Comparison of ENCODE assay signal across 8 cellular contexts in genomic region chr15:45162771-45163507, GRCh38. TPM values are rescaled to one million over a fixed set of nuclear protein-coding genes. Genes with fewer than 3 reads are reported as not detected.
DNase-seq lines count a peak whose midpoint lies in the region; ATAC-seq and TF ChIP-seq lines count a peak whose summit lies in the region.

No MANE protein-coding gene starts in this region.

- H3K27ac Mint-ChIP-seq in T-helper 17 cell, result peak overlapping the region; percentile 4

- H3K9me3 ChIP-seq in T-helper 17 cell (ENCODE audit: control insufficient read depth, low read length, poor library complexity, severe bottlenecking) (no peaks in the 10 kb centered on the region), right cardiac atrium (ENCODE audit: control insufficient read depth, low read length) (no peaks in the 10 kb centered on the region)

- H3K27me3 Mint-ChIP-seq in T-helper 17 cell, result no peaks in the 10 kb centered on the region

- TF ChIP-seq CTCF in astrocyte of the cerebellum (IDR thresholded peaks at IDR 0.05; ENCODE audit: low read depth, low read length, missing control alignments), result peak; percentile 94

- in situ Hi-C loops in astrocyte of the cerebellum (cut with HindIII; ENCODE audit: low sequenced_read_pairs), result loop anchor here (10.0 kb wide), 1 partner anchor 242 kb away; a partner anchor contains a TSS

- H3K36me3 Mint-ChIP-seq in T-helper 17 cell (ENCODE audit: low read depth), result no peaks in the 10 kb centered on the region

- H3K4me3 Mint-ChIP-seq in T-helper 17 cell, result no peak overlapping the region

- no peak overlapping the region for H3K27ac ChIP-seq in right cardiac atrium (ENCODE audit: low read length)

- peaks cover 22% of the 10 kb centered on the region for H3K4me1 Mint-ChIP-seq in T-helper 17 cell

- H3K4me3 ChIP-seq in astrocyte of the cerebellum (ENCODE audit: low read depth, low read length) (no peak overlapping the region), right cardiac atrium (ENCODE audit: low read length) (no peak overlapping the region)

- ATAC-seq in GM21786 (IDR thresholded peaks at IDR 0.05; ENCODE audit: unreplicated experiment), result peak; percentile 40
- peak; percentile 33 for ATAC-seq in T-helper 17 cell
- ATAC-seq in right cardiac atrium, result peak; percentile 59 to 66
- ATAC-seq in sciatic nerve, result peak; percentile 75
- no peak for ATAC-seq in GM18870 (IDR thresholded peaks at IDR 0.05; ENCODE audit: unreplicated experiment)

- H3K4me1 ChIP-seq in right cardiac atrium (ENCODE audit: control insufficient read depth, insufficient read depth, low read length), result no peaks in the 10 kb centered on the region

- no peaks in the 10 kb centered on the region for H3K27me3 ChIP-seq in right cardiac atrium (ENCODE audit: control insufficient read depth, insufficient read depth)

- 5% methylated on average over 7 of the region's 7 CpGs for WGBS in right cardiac atrium

- DNase-seq in C1 segment of cervical spinal cord (lab: John Stamatoyannopoulos, UW) (peak in 12 of 14 donors; percentile 38 to 83 (median 63)), NCI-H1694 (lab: John Stamatoyannopoulos, UW) (peak; percentile 84), T-helper 17 cell (peak; percentile 26 to 43 (median 38)), astrocyte of the cerebellum (ENCODE audit: low read depth) (peak; percentile 68), right cardiac atrium (peak; percentile 81 to 92 (median 89)), sciatic nerve (ENCODE audit: low spot score) (peak; percentile 87)

- intact Hi-C loops in right cardiac atrium (cut with DNase I) (loop anchor here in 2 of 4 donors (10.0 kb wide), 1 partner anchor 242 kb away; a partner anchor contains a TSS), sciatic nerve (cut with DNase I) (loop anchor here (10.0 kb wide), 1 partner anchor 242 kb away; a partner anchor contains a TSS)

RNA-seq across cellular contexts. Expression of gene SHF, which starts 24.8 kb away (rescaled TPM):
- 1 to 10 TPM; 2.0 to 2.8 TPM for total RNA-seq in T-helper 17 cell
- 10 to 100 TPM in 2 of 4 donors, 1 to 10 TPM in 2; 8.1 to 13.2 (median 10.6) TPM for total RNA-seq in right cardiac atrium
- polyA plus RNA-seq in right cardiac atrium, result 8.8 TPM
- total RNA-seq in sciatic nerve, result 15.4 TPM

RNA-seq across cellular contexts. Expression of gene DUOX1, which starts 33.1 kb away (rescaled TPM):
- under 1 TPM in 1 of 2 donors, not detected in 1; 0.42 TPM for total RNA-seq in T-helper 17 cell
- total RNA-seq in right cardiac atrium, result 1 to 10 TPM; 1.9 to 6.1 (median 3.6) TPM
- 2.0 TPM for polyA plus RNA-seq in right cardiac atrium
- 5.9 TPM for total RNA-seq in sciatic nerve

RNA-seq across cellular contexts. Expression of gene DUOXA1, which starts 33.3 kb away (rescaled TPM):
- total RNA-seq in T-helper 17 cell (under 1 TPM in 1 of 2 donors, not detected in 1; 0.57 TPM), right cardiac atrium (1 to 10 TPM in 3 of 4 donors, under 1 TPM in 1; 0.72 to 2.1 (median 1.7) TPM), sciatic nerve (5.9 TPM)
- 1.2 TPM for polyA plus RNA-seq in right cardiac atrium

RNA-seq across cellular contexts. Expression of gene DUOXA2, which starts 48.8 kb away (rescaled TPM):
- total RNA-seq in T-helper 17 cell (not detected), right cardiac atrium (not detected), sciatic nerve (not detected)
- 0.05 TPM for polyA plus RNA-seq in right cardiac atrium

RNA-seq across cellular contexts. Expression of gene DUOX2, which starts 49.0 kb away (rescaled TPM):
- under 1 TPM in 1 of 2 donors, not detected in 1; 0.27 TPM for total RNA-seq in T-helper 17 cell
- total RNA-seq in right cardiac atrium, result under 1 TPM; 0.39 to 0.63 (median 0.43) TPM
- polyA plus RNA-seq in right cardiac atrium, result 0.41 TPM
- total RNA-seq in sciatic nerve, result 1.5 TPM

Comparison
In these comparisons a context has a peak if more than half of its experiments do, and no peak if none do; other contexts are left out.
1. DNase-seq: peak in every context shown above with its lines; median percentile 89 in right cardiac atrium; 87 in sciatic nerve; 84 in NCI-H1694; 68 in astrocyte of the cerebellum; 63 in C1 segment of cervical spinal cord; 38 in T-helper 17 cell.